In genomic region chr10:80590585-80591125, GRCh38 we compare ENCODE assay signal across 24 cellular contexts. TPM values are rescaled to one million over a fixed set of nuclear protein-coding genes. Genes with fewer than 3 reads are reported as not detected.
DNase-seq lines count a peak whose midpoint lies in the region; ATAC-seq and TF ChIP-seq lines count a peak whose summit lies in the region.
"Had no signal": no experiment of that assay in that cellular context is flagged by ENCODE, and none has a peak within 500 bp of the region (broad histone marks: within the 10 kb centered on the region; RNA-seq: fewer than 3 reads in every experiment).

No MANE protein-coding gene starts in this region.

- 0 out of 22 replicates have a peak overlapping the region, but pooled peaks of 1 of the 11 experiments have one; percentile 15 for H3K9ac ChIP-seq in BLaER1 treated with 17β-estradiol and CSF1 and Interleukin-3, amounts not matched to agents 10 nM and 100 nM

- H3K9me3 ChIP-seq in BLaER1 treated with 17β-estradiol and CSF1 and Interleukin-3, amounts not matched to agents 10 nM and 100 nM (replicated peaks in 1 of 11) = peaks cover 17 to 45% (median 36%) of the 10 kb centered on the region in 11 experiments
- H3K9me3 ChIP-seq in adrenal gland (replicated peaks in 1 of 3) = no peaks in the 10 kb centered on the region
- H3K9me3 ChIP-seq: body of pancreas, thoracic aorta, uterus had no signal

- peaks cover 0 to 92% (median 19%) of the 10 kb centered on the region in 11 experiments; a peak in 16 of 22 replicates for H3K36me3 ChIP-seq in BLaER1 treated with 17β-estradiol and CSF1 and Interleukin-3, amounts not matched to agents 10 nM and 100 nM
- no peaks in the 10 kb centered on the region for H3K36me3 ChIP-seq in adrenal gland (replicated peaks in 1 of 2)
- H3K36me3 ChIP-seq: thoracic aorta, uterus had no signal

- H3K4me1 ChIP-seq in BLaER1 treated with 17β-estradiol and CSF1 and Interleukin-3, amounts not matched to agents 10 nM and 100 nM = peaks cover 27 to 43% (median 36%) of the 10 kb centered on the region in 10 experiments
- no peaks in the 10 kb centered on the region for H3K4me1 ChIP-seq in adrenal gland (replicated peaks in 1 of 2)
- H3K4me1 ChIP-seq: body of pancreas, uterus had no signal

- H3K4me3 ChIP-seq in BLaER1 treated with 17β-estradiol and CSF1 and Interleukin-3, amounts not matched to agents 10 nM and 100 nM = no peak overlapping the region
- no peak overlapping the region for H3K4me3 ChIP-seq in adrenal gland
- H3K4me3 ChIP-seq: body of pancreas, thoracic aorta, uterus had no signal

- no peak for TF ChIP-seq CTCF in adrenal gland (IDR thresholded peaks at IDR 0.05)
- TF ChIP-seq CTCF in glutamatergic neuron (IDR thresholded peaks at IDR 0.05; ENCODE audit: partially characterized antibody, unreplicated experiment) = no peak

- H3K27me3 Mint-ChIP-seq in glutamatergic neuron (ENCODE audit: unreplicated experiment) = no peaks in the 10 kb centered on the region
- H3K27me3 Mint-ChIP-seq: activated CD8-positive, alpha-beta T cell treated with anti-CD3 and anti-CD28 coated beads for 36 hours had no signal

- no peak for TF ChIP-seq POLR2A in adrenal gland (IDR thresholded peaks at IDR 0.05)

- WGBS in adrenal gland, 4 donors = 72 to 88% (median 83%) methylated on average over 3 of the region's 3 CpGs

- H3K4me3 Mint-ChIP-seq in glutamatergic neuron (ENCODE audit: unreplicated experiment) = no peak overlapping the region
- H3K4me3 Mint-ChIP-seq: activated CD8-positive, alpha-beta T cell treated with anti-CD3 and anti-CD28 coated beads for 36 hours; mesothelial cell of epicardium; natural killer cell had no signal

- DNase-seq in HPDE6-E6E7 (ENCODE audit: extremely low spot score) (peak; percentile 38), epithelial cell of prostate (ENCODE audit: low read depth, low spot score) (peak; percentile 40), mesenteric fat pad (ENCODE audit: low spot score) (no peak), iPS-NIHi7 (ENCODE audit: extremely low spot score) (no peak), adrenal gland (no peak), glutamatergic neuron (no peak)
- DNase-seq: activated CD4-positive, CD25-positive, alpha-beta regulatory T cell treated with anti-CD3 and anti-CD28 coated beads, Interleukin-2, amount 50 U/mL, for 72 hours; activated CD8-positive, alpha-beta T cell treated with anti-CD3 and anti-CD28 coated beads for 36 hours; activated gamma-delta T cell; body of pancreas; foreskin fibroblast; MV-4-11; natural killer cell; retina; stimulated activated CD4-positive, alpha-beta T cell treated with anti-CD3 and anti-CD28 coated beads, Interleukin-4, amount 100 ng/mL, for 1 hour; stimulated activated naive CD4-positive, alpha-beta T cell treated with Interleukin-2 at 50 U/mL for 16 hours; T-helper 1 cell; uterus had no signal

- no peaks in the 10 kb centered on the region for H4K20me1 ChIP-seq in BLaER1 treated with 17β-estradiol and CSF1 and Interleukin-3, amounts not matched to agents 10 nM and 100 nM

- intact Hi-C loops in adrenal gland (cut with DNase I) = no loop called here

- H3K27ac ChIP-seq in BLaER1 treated with 17β-estradiol and CSF1 and Interleukin-3, amounts not matched to agents 10 nM and 100 nM = peak overlapping the region in 2 of 11 experiments; percentile 14 to 45; a peak in 2 of 22 replicates
- H3K27ac ChIP-seq in epithelial cell of prostate (peak overlapping the region; percentile 61), adrenal gland (no peak overlapping the region)
- H3K27ac ChIP-seq: body of pancreas, thoracic aorta, uterus had no signal

- H3K27ac Mint-ChIP-seq in glutamatergic neuron (ENCODE audit: unreplicated experiment) = no peak overlapping the region
- H3K27ac Mint-ChIP-seq: activated CD8-positive, alpha-beta T cell treated with anti-CD3 and anti-CD28 coated beads for 36 hours; mesothelial cell of epicardium; natural killer cell had no signal

- H3K4me2 ChIP-seq in BLaER1 treated with 17β-estradiol and CSF1 and Interleukin-3, amounts not matched to agents 10 nM and 100 nM = peak overlapping the region; percentile 17 to 76 (median 58); a peak in 18 of 22 replicates

- ATAC-seq in GM21528 (IDR thresholded peaks at IDR 0.05; ENCODE audit: low FRiP score, unreplicated experiment) = peak; percentile 10
- ATAC-seq: activated CD8-positive, alpha-beta T cell treated with anti-CD3 and anti-CD28 coated beads for 36 hours; body of pancreas; left lobe of liver; natural killer cell had no signal

- peaks cover 3% of the 10 kb centered on the region for H3K9me3 Mint-ChIP-seq in glutamatergic neuron (ENCODE audit: unreplicated experiment)
- H3K9me3 Mint-ChIP-seq: activated CD8-positive, alpha-beta T cell treated with anti-CD3 and anti-CD28 coated beads for 36 hours; natural killer cell had no signal

- H3K36me3 Mint-ChIP-seq in glutamatergic neuron (ENCODE audit: unreplicated experiment) = peaks cover 15% of the 10 kb centered on the region
- H3K36me3 Mint-ChIP-seq: mesothelial cell of epicardium, natural killer cell had no signal

- no peaks in the 10 kb centered on the region for H3K27me3 ChIP-seq in BLaER1 treated with 17β-estradiol and CSF1 and Interleukin-3, amounts not matched to agents 10 nM and 100 nM
- no peaks in the 10 kb centered on the region for H3K27me3 ChIP-seq in adrenal gland
- H3K27me3 ChIP-seq: body of pancreas, uterus had no signal

- no peaks in the 10 kb centered on the region for H3K4me1 Mint-ChIP-seq in glutamatergic neuron (ENCODE audit: low read depth, unreplicated experiment)
- H3K4me1 Mint-ChIP-seq: mesothelial cell of epicardium, natural killer cell had no signal

RNA-seq across cellular contexts. Expression of gene SH2D4B, which starts 53.0 kb away (rescaled TPM):
- total RNA-seq in mesenteric fat pad (0.35 TPM), adrenal gland (under 1 TPM in 1 of 8 donors, not detected in 7; 0.35 TPM), glutamatergic neuron (ENCODE audit: unreplicated experiment) (0.12 TPM)
- under 1 TPM in 1 of 3 donors, not detected in 2; 0.07 TPM for polyA plus RNA-seq in adrenal gland
- total RNA-seq: left lobe of liver, osteocyte had no signal

Comparison
In these comparisons a context has a peak if more than half of its experiments do, and no peak if none do; other contexts are left out.
1. DNase-seq: peak in HPDE6-E6E7 (single experiment) and epithelial cell of prostate (single experiment); none in mesenteric fat pad (single experiment), iPS-NIHi7 (single experiment), adrenal gland (0 of 7) and glutamatergic neuron (single experiment).